In genomic region chr1:1890506-1891348, GRCh38 we compare ENCODE assay signal across 8 cellular contexts. TPM values are rescaled to one million over a fixed set of nuclear protein-coding genes. Genes with fewer than 3 reads are reported as not detected.
A peak's percentile ranks its signal among the peaks of the same experiment; 100 is the strongest.
DNase-seq lines count a peak whose midpoint lies in the region; ATAC-seq and TF ChIP-seq lines count a peak whose summit lies in the region.

GNB1 (minus strand) TSS chr1:1891087; CDS start chr1:1825453, 65,634 bp downstream.

- peaks cover 44 to 56% of the 10 kb centered on the region in 2 donors for H3K4me1 Mint-ChIP-seq in effector memory CD8-positive, alpha-beta T cell (ENCODE audit: low read depth in 2 of 2)

- DNase-seq in NK-92 treated with Interleukin-12 subunit alpha and Interleukin-12 subunit beta, amount 100 ng/mL, for 24 hours (lab: John Stamatoyannopoulos, UW): peak; percentile 79
- DNase-seq in activated CD8-positive, alpha-beta memory T cell treated with anti-CD3 and anti-CD28 coated beads for 4 hours (ENCODE audit: low read depth in 2 of 2): peak; percentile 72 to 75
- DNase-seq in effector memory CD8-positive, alpha-beta T cell: peak; percentile 81 to 91 (median 90)
- peak; percentile 88 for DNase-seq in mesenchymal stem cell
- peak; percentile 82 for DNase-seq in stimulated activated CD8-positive, alpha-beta memory T cell treated with anti-CD3 and anti-CD28 coated beads, Interleukin-12 subunit alpha, Interleukin-12 subunit beta, amount 100 ng/mL, for 1 hour (ENCODE audit: low read depth)

- peak within 1 kb of the TSS; percentile 71 for H3K4me2 ChIP-seq in mesenchymal stem cell (ENCODE audit: low read length, poor library complexity, severe bottlenecking)

- peak within 1 kb of the TSS; percentile 99 for H4K8ac ChIP-seq in mesenchymal stem cell (ENCODE audit: low read length)

- peak; percentile 74 for ATAC-seq in GM19372 (IDR thresholded peaks at IDR 0.05; ENCODE audit: low read depth, unreplicated experiment)
- peak; percentile 49 for ATAC-seq in HG03558 (IDR thresholded peaks at IDR 0.05; ENCODE audit: extremely low read depth, unreplicated experiment)
- ATAC-seq in effector memory CD8-positive, alpha-beta T cell (replicated peaks): peak; percentile 79

- H2BK120ac ChIP-seq in mesenchymal stem cell (ENCODE audit: low read depth, low read length): peak within 1 kb of the TSS; percentile 95

- peak within 1 kb of the TSS in 1 of 2 experiments; percentile 99 for H3K23ac ChIP-seq in mesenchymal stem cell (ENCODE audit: low read length in 2 of 2)

- peak within 1 kb of the TSS; percentile 87 to 90 for H3K4me3 ChIP-seq in mesenchymal stem cell (ENCODE audit: insufficient read depth in 1 of 2, low read depth in 1 of 2, low read length in 2 of 2)

- peaks cover 35% of the 10 kb centered on the region for H3K4me1 ChIP-seq in mesenchymal stem cell (ENCODE audit: control insufficient read depth, insufficient read depth, low read depth, low read length)

- peak within 1 kb of the TSS; percentile 87 to 92 for H3K4me3 Mint-ChIP-seq in effector memory CD8-positive, alpha-beta T cell

- no peak for TF ChIP-seq CTCF in C4-2B (conservative IDR thresholded peaks at IDR 0.05)

- peak within 1 kb of the TSS; percentile 95 for H4K91ac ChIP-seq in mesenchymal stem cell (ENCODE audit: low read length)

- H3K36me3 Mint-ChIP-seq in effector memory CD8-positive, alpha-beta T cell (ENCODE audit: insufficient read depth): peaks cover 45% of the 10 kb centered on the region

- H3K27me3 ChIP-seq in mesenchymal stem cell (ENCODE audit: control insufficient read depth in 1 of 2, insufficient read depth in 1 of 2, low read length in 2 of 2): peaks cover 0 to 9% of the 10 kb centered on the region in 2 experiments

- peak within 1 kb of the TSS; percentile 95 to 98 for H3K4ac ChIP-seq in mesenchymal stem cell (ENCODE audit: low read depth in 1 of 2, low read length in 2 of 2)

- H3K18ac ChIP-seq in mesenchymal stem cell (ENCODE audit: low read depth in 1 of 2, low read length in 2 of 2): peak within 1 kb of the TSS; percentile 97 to 99

- H2BK15ac ChIP-seq in mesenchymal stem cell (ENCODE audit: low read depth, poor library complexity, severe bottlenecking): peak within 1 kb of the TSS; percentile 78

- H3K27ac ChIP-seq in C4-2B: peak within 1 kb of the TSS; percentile 83
- peak within 1 kb of the TSS; percentile 78 for H3K27ac ChIP-seq in mesenchymal stem cell (ENCODE audit: low read length, poor library complexity, severe bottlenecking)

- whole genome bisulfite sequencing in mesenchymal stem cell: under 1% methylated on average over 60 of the region's 137 CpGs

- H3K9me3 Mint-ChIP-seq in effector memory CD8-positive, alpha-beta T cell: no peaks in the 10 kb centered on the region

- peak within 1 kb of the TSS; percentile 91 to 95 for H3K27ac Mint-ChIP-seq in effector memory CD8-positive, alpha-beta T cell

- H3K27me3 Mint-ChIP-seq in effector memory CD8-positive, alpha-beta T cell: peaks cover 9 to 15% of the 10 kb centered on the region in 2 donors

- peaks cover 20% of the 10 kb centered on the region for H3K79me1 ChIP-seq in mesenchymal stem cell (replicated peaks; ENCODE audit: low read length, poor library complexity, severe bottlenecking)

- H3K9ac ChIP-seq in mesenchymal stem cell (ENCODE audit: low read length): peak within 1 kb of the TSS; percentile 94

- H3K36me3 ChIP-seq in mesenchymal stem cell (ENCODE audit: control insufficient read depth in 1 of 2, insufficient read depth in 2 of 2, low read depth in 1 of 2, low read length in 2 of 2): peaks cover 0 to 14% of the 10 kb centered on the region in 2 experiments

- peak within 1 kb of the TSS; percentile 86 for H2AK5ac ChIP-seq in mesenchymal stem cell (ENCODE audit: low read length, severe bottlenecking)

- H2AFZ ChIP-seq in mesenchymal stem cell (ENCODE audit: low read depth, low read length): peak within 1 kb of the TSS; percentile 99

- H3K9me3 ChIP-seq in mesenchymal stem cell (ENCODE audit: control insufficient read depth, low read length): no peaks in the 10 kb centered on the region

- H2BK12ac ChIP-seq in mesenchymal stem cell (ENCODE audit: low read length in 2 of 2): peak within 1 kb of the TSS in 1 of 2 experiments; percentile 96

- peak within 1 kb of the TSS; percentile 92 to 99 for H3K14ac ChIP-seq in mesenchymal stem cell (ENCODE audit: low read length in 2 of 2)

- H2BK5ac ChIP-seq in mesenchymal stem cell (ENCODE audit: low read depth, low read length, poor library complexity, severe bottlenecking): peak within 1 kb of the TSS; percentile 99

RNA-seq across cellular contexts. Expression of gene GNB1, which starts in this region (rescaled TPM):
- polyA plus RNA-seq in mesenchymal stem cell (2013, experiment 1 of 2): 252 TPM
- 253 TPM for polyA plus RNA-seq in mesenchymal stem cell (2013, experiment 2 of 2)

Comparison
In these comparisons a context has a peak if more than half of its experiments do, and no peak if none do; other contexts are left out.
1. Peak in every context shown above with its lines: DNase-seq, ATAC-seq, H3K4me3 ChIP-seq and H3K27ac ChIP-seq.